In genomic region chr6:83247471-83247870, GRCh38 we compare ENCODE assay signal across 34 cellular contexts.
"Had no signal": no experiment of that assay in that cellular context is flagged by ENCODE, and none has a peak within 500 bp of the region (broad histone marks: within the 10 kb centered on the region; RNA-seq: fewer than 3 reads in every experiment).

No MANE protein-coding gene starts in this region.

- H3K27ac Mint-ChIP-seq: activated CD4-positive, alpha-beta T cell treated with anti-CD3 and anti-CD28 coated beads, Interleukin-2, amount 10 ng/mL, durations not matched to agents 24 days and 14 days; activated CD8-positive, alpha-beta T cell treated with anti-CD3 and anti-CD28 coated beads for 36 hours; activated naive CD4-positive, alpha-beta T cell treated with anti-CD3 and anti-CD28 coated beads, Interleukin-2, amount 50 U/mL, for 24 hours; activated naive CD8-positive, alpha-beta T cell treated with anti-CD3 and anti-CD28 coated beads, Interleukin-2, amount 10 ng/mL, durations not matched to agents 7 days and 5 days; activated T-cell treated with anti-CD3 and anti-CD28 coated beads, Interleukin-2, amount 50 U/mL, for 24 hours; activated T-helper 2 cell treated with anti-CD3 and anti-CD28 coated beads, Interferon-gamma antibody, Interleukin-2, Interleukin-4, amounts not matched to agents 10 μg/mL and 5 μg/mL and 100 μg/mL, durations not matched to agents 14 hours and 24 hours and 36 hours; IgD-negative memory B cell; T-helper 1 cell treated with Interleukin-12 subunit alpha and Interleukin-12 subunit beta and Interleukin-4 antibody, amounts not matched to agents 30 μg/mL and 1 μg/mL, for 36 hours; T-helper 2 cell treated with Interferon-gamma antibody and Interleukin-4, amounts not matched to agents 5 μg/mL and 100 μg/mL, for 36 hours had no signal

- H3K9me3 ChIP-seq: MG63, Peyer's patch, SJSA1, SK-N-SH had no signal

- H3K27me3 ChIP-seq: brain microvascular endothelial cell, MG63, Peyer's patch, SJSA1 had no signal

- H3K9me3 Mint-ChIP-seq: activated CD4-positive, alpha-beta T cell treated with anti-CD3 and anti-CD28 coated beads, Interleukin-2, amount 10 ng/mL, durations not matched to agents 24 days and 14 days; activated CD8-positive, alpha-beta T cell treated with anti-CD3 and anti-CD28 coated beads for 36 hours; activated naive CD4-positive, alpha-beta T cell treated with anti-CD3 and anti-CD28 coated beads, Interleukin-2, amount 50 U/mL, for 24 hours; activated naive CD8-positive, alpha-beta T cell treated with anti-CD3 and anti-CD28 coated beads, Interleukin-2, amount 10 ng/mL, durations not matched to agents 7 days and 5 days; activated T-cell treated with anti-CD3 and anti-CD28 coated beads, Interleukin-2, amount 50 U/mL, for 24 hours; activated T-helper 2 cell treated with anti-CD3 and anti-CD28 coated beads, Interferon-gamma antibody, Interleukin-2, Interleukin-4, amounts not matched to agents 10 μg/mL and 5 μg/mL and 100 μg/mL, durations not matched to agents 14 hours and 24 hours and 36 hours; T-helper 1 cell treated with Interleukin-12 subunit alpha and Interleukin-12 subunit beta and Interleukin-4 antibody, amounts not matched to agents 30 μg/mL and 1 μg/mL, for 36 hours; T-helper 2 cell treated with Interferon-gamma antibody and Interleukin-4, amounts not matched to agents 5 μg/mL and 100 μg/mL, for 36 hours had no signal

- ATAC-seq: activated CD8-positive, alpha-beta T cell treated with anti-CD3 and anti-CD28 coated beads for 36 hours had no signal

- H3K9ac ChIP-seq: SK-N-SH had no signal

- DNase-seq: activated CD4-positive, alpha-beta T cell treated with anti-CD3 and anti-CD28 coated beads, Interleukin-2, amount 10 ng/mL, durations not matched to agents 24 days and 14 days; activated CD4-positive, alpha-beta T cell treated with anti-CD3 and anti-CD28 coated beads, Interleukin-2, amount 50 U/mL, for 4 hours; activated CD8-positive, alpha-beta T cell treated with anti-CD3 and anti-CD28 coated beads for 36 hours; activated gamma-delta T cell; activated naive CD4-positive, alpha-beta T cell treated with Interleukin-2 at 50 U/mL for 16 hours; activated naive CD8-positive, alpha-beta T cell treated with anti-CD3 and anti-CD28 coated beads, Interleukin-2, amount 10 ng/mL, durations not matched to agents 7 days and 5 days; activated T-cell treated with anti-CD3 and anti-CD28 coated beads, Interleukin-2, amount 50 U/mL, for 24 hours; amygdala; brain microvascular endothelial cell; Karpas-422; KBM-7; MG63; NCI-H1048; NCI-H1105 treated with DMSO at 0.1 percent for 48 hours; NCI-H1436; NCI-H1694; NCI-H1930; NCI-H2081 treated with DMSO at 0.1 percent for 48 hours; NCI-H2171 treated with DMSO at 0.1 percent for 48 hours; NCI-H2227 treated with DMSO at 0.1 percent for 48 hours; NCI-H446; NCI-H510A treated with DMSO at 0.1 percent for 48 hours; NCI-H526 treated with DMSO at 0.1 percent for 48 hours; NCI-H774; Peyer's patch; RPMI8226; SHP77 treated with DMSO at 0.1 percent for 48 hours; SK-N-SH had no signal

- H3K4me1 Mint-ChIP-seq: activated CD4-positive, alpha-beta T cell treated with anti-CD3 and anti-CD28 coated beads, Interleukin-2, amount 10 ng/mL, durations not matched to agents 24 days and 14 days; activated naive CD4-positive, alpha-beta T cell treated with anti-CD3 and anti-CD28 coated beads, Interleukin-2, amount 50 U/mL, for 24 hours; activated naive CD8-positive, alpha-beta T cell treated with anti-CD3 and anti-CD28 coated beads, Interleukin-2, amount 10 ng/mL, durations not matched to agents 7 days and 5 days; IgD-negative memory B cell had no signal

- H3K27ac ChIP-seq: brain microvascular endothelial cell, Peyer's patch, SJSA1 had no signal

- H3K36me3 Mint-ChIP-seq: activated naive CD4-positive, alpha-beta T cell treated with anti-CD3 and anti-CD28 coated beads, Interleukin-2, amount 50 U/mL, for 24 hours; activated naive CD8-positive, alpha-beta T cell treated with anti-CD3 and anti-CD28 coated beads, Interleukin-2, amount 10 ng/mL, durations not matched to agents 7 days and 5 days; IgD-negative memory B cell had no signal

- H3K4me3 ChIP-seq: MG63, Peyer's patch, SJSA1 had no signal

- H3K36me3 ChIP-seq: brain microvascular endothelial cell, Peyer's patch had no signal

- H3K9me2 ChIP-seq: SK-N-SH had no signal

- H3K4me1 ChIP-seq: Peyer's patch had no signal

- H3K4me3 Mint-ChIP-seq: activated CD4-positive, alpha-beta T cell treated with anti-CD3 and anti-CD28 coated beads, Interleukin-2, amount 10 ng/mL, durations not matched to agents 24 days and 14 days; activated CD8-positive, alpha-beta T cell treated with anti-CD3 and anti-CD28 coated beads for 36 hours; activated naive CD4-positive, alpha-beta T cell treated with anti-CD3 and anti-CD28 coated beads, Interleukin-2, amount 50 U/mL, for 24 hours; activated naive CD8-positive, alpha-beta T cell treated with anti-CD3 and anti-CD28 coated beads, Interleukin-2, amount 10 ng/mL, durations not matched to agents 7 days and 5 days; activated T-cell treated with anti-CD3 and anti-CD28 coated beads, Interleukin-2, amount 50 U/mL, for 24 hours; IgD-negative memory B cell; T-helper 1 cell treated with Interleukin-12 subunit alpha and Interleukin-12 subunit beta and Interleukin-4 antibody, amounts not matched to agents 30 μg/mL and 1 μg/mL, for 36 hours; T-helper 2 cell treated with Interferon-gamma antibody and Interleukin-4, amounts not matched to agents 5 μg/mL and 100 μg/mL, for 36 hours had no signal

- H3K4me2 ChIP-seq: SK-N-SH had no signal
